In the genomic region with DNA sequence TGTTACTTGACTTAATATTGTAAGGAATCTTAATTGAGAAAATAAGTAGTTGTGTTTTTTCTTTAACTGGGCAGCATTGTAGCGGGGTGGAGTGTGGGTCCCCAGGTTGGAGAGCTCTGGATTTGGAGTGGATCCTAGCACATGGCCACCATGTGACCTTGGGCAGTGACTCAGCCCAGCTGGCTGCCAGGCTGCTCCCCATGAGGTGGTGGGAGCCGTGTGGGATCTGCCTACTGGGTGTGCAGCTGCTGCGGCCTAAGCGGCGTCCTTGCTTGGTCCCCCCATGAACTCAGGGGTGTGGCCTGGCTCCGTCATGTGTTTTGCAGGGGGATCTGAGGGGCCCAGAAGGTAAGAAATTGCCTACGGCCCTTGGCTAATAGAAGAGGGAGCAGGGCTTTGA, we compare ENCODE assay signal across 11 cellular contexts.
DNase-seq lines count a peak whose midpoint lies in the region; TF ChIP-seq lines count a peak whose summit lies in the region.
"Had no signal": no experiment of that assay in that cellular context is flagged by ENCODE, and none has a peak within 500 bp of the region (broad histone marks: within the 10 kb centered on the region; RNA-seq: fewer than 3 reads in every experiment).

No MANE protein-coding gene starts in this region.

- peak; percentile 39 for DNase-seq in HFFc6
- DNase-seq in amniotic epithelial cell (ENCODE audit: low read depth) = peak; percentile 80
- DNase-seq in glomerular visceral epithelial cell (ENCODE audit: extremely low spot score) = peak; percentile 50
- peak; percentile 76 for DNase-seq in smooth muscle cell of the brain vasculature (ENCODE audit: low read depth, low spot score)
- no peak for DNase-seq in SW 1271 (lab: John Stamatoyannopoulos, UW)
- no peak for DNase-seq in T-helper 9 cell
- no peak for DNase-seq in uterus
- DNase-seq: activated naive CD4-positive, alpha-beta T cell treated with Interleukin-2 at 50 U/mL for 16 hours; DMS153; occipital lobe had no signal

- no peaks in the 10 kb centered on the region for H3K36me3 ChIP-seq in uterus
- H3K36me3 ChIP-seq: suprapubic skin had no signal

- no peaks in the 10 kb centered on the region for H3K27me3 ChIP-seq in uterus
- H3K27me3 ChIP-seq: suprapubic skin had no signal

- H3K4me3 Mint-ChIP-seq in HFFc6 = no peak overlapping the region

- no peaks in the 10 kb centered on the region for H3K9me3 ChIP-seq in uterus
- H3K9me3 ChIP-seq: suprapubic skin had no signal

- H3K4me1 Mint-ChIP-seq in HFFc6 (ENCODE audit: low read depth) = peaks cover 26% of the 10 kb centered on the region

- H3K4me1 ChIP-seq in uterus = no peaks in the 10 kb centered on the region

- TF ChIP-seq POLR2A in uterus (IDR thresholded peaks at IDR 0.05) = no peak

- no peak overlapping the region for H3K27ac Mint-ChIP-seq in HFFc6

- no peak overlapping the region for H3K4me3 ChIP-seq in uterus
- H3K4me3 ChIP-seq: suprapubic skin had no signal

- intact Hi-C loops in uterus (cut with DNase I; ENCODE audit: low total_unique reads) = no loop called here

- H3K36me3 Mint-ChIP-seq in HFFc6 (ENCODE audit: low read depth) = no peaks in the 10 kb centered on the region

- H3K27ac ChIP-seq in uterus = no peak overlapping the region
- H3K27ac ChIP-seq: suprapubic skin had no signal

- TF ChIP-seq CTCF in HFFc6 (IDR thresholded peaks at IDR 0.05) (no peak), uterus (IDR thresholded peaks at IDR 0.05) (no peak)

- peaks cover 9% of the 10 kb centered on the region for H3K27me3 Mint-ChIP-seq in HFFc6 (ENCODE audit: insufficient read depth)

- no peaks in the 10 kb centered on the region for H3K9me3 Mint-ChIP-seq in HFFc6

Comparison
In these comparisons a context has a peak if more than half of its experiments do, and no peak if none do; other contexts are left out.
1. DNase-seq: peak in HFFc6 (single experiment), amniotic epithelial cell (single experiment), glomerular visceral epithelial cell (single experiment) and smooth muscle cell of the brain vasculature (single experiment); none in SW 1271 (0 of 2), T-helper 9 cell (single experiment) and uterus (0 of 2).